In genomic region chr9:90802534-90802933, GRCh38 we compare ENCODE assay signal across 1 cellular context.
TF ChIP-seq lines count a peak whose summit lies in the region.

No MANE protein-coding gene starts in this region.

TF ChIP-seq in HCT116, 20 proteins besides CTCF, POLR2A, EP300 and RAD21 (continued from another document):
- TF ChIP-seq ATF3 (IDR thresholded peaks at IDR 0.05) = no peak
- TF ChIP-seq FOSL1 (IDR thresholded peaks at IDR 0.05; ENCODE audit: low read depth) = no peak
- no peak for TF ChIP-seq CEBPB (IDR thresholded peaks at IDR 0.05; ENCODE audit: low read depth)
- no peak for TF ChIP-seq EGR1 (IDR thresholded peaks at IDR 0.05; ENCODE audit: low read depth)
- no peak for TF ChIP-seq YY1 (IDR thresholded peaks at IDR 0.05; ENCODE audit: extremely low read depth, insufficient replicate concordance, low read depth, low read length)
- no peak for TF ChIP-seq JUND (IDR thresholded peaks at IDR 0.05)
- no peak; the same call in 1 of the 2 replicates for TF ChIP-seq EZH2 (IDR thresholded peaks at IDR 0.05)
- TF ChIP-seq CBX3 (IDR thresholded peaks at IDR 0.05; ENCODE audit: low read depth) = no peak
- no peak for TF ChIP-seq REST (IDR thresholded peaks at IDR 0.05; ENCODE audit: low read depth)
- TF ChIP-seq ELF1 (IDR thresholded peaks at IDR 0.05; ENCODE audit: borderline replicate concordance, low read depth) = no peak
- TF ChIP-seq TCF7L2 (IDR thresholded peaks at IDR 0.05; ENCODE audit: borderline replicate concordance, extremely low read depth, insufficient read depth, insufficient read length) = no peak
- TF ChIP-seq MAX (IDR thresholded peaks at IDR 0.05) = no peak
